Comparison of ENCODE assay signal across 18 cellular contexts in the genomic region with DNA sequence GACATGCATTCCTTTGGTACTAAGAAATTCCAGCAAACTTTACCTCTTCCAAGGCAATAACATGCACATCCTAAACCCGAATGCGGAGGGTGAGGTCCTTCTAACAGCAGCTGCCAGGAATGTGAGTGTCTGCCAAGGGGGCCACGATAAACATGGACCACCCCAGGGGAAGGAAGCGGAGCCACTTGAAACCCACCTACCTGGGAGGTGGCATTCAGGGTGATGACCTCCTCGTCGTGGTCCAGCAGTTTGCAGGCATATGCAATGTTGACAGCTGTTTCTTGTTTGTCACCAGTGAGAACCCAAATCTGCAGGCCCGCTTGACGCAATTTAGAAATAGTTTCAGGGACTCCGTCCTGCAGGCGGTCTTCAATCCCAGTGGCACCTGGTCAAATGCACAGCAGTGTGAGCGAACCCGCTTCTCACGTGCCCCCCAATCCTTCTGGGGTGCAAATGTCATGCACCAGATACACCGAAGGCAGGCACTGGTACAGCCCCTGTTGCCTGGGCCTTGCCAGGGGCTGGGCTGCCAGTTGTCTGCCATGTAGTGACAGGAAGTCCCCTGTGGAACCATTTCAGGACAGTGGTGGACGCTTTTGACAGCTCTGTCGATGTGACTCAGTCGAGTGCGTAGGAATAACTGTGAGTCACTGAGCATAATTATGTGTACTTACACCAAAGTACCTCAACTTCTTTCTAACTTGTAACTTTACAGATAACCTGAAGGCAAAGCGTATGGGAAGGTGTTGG.
DNase-seq lines count a peak whose midpoint lies in the region; ATAC-seq and TF ChIP-seq lines count a peak whose summit lies in the region.
"Had no signal": no experiment of that assay in that cellular context is flagged by ENCODE, and none has a peak within 500 bp of the region (broad histone marks: within the 10 kb centered on the region; RNA-seq: fewer than 3 reads in every experiment).

No MANE protein-coding gene starts in this region.

- WGBS in spleen, 5 donors = 87 to 95% (median 92%) methylated on average over 12 to 19 of the region's 19 CpGs

- H3K4me1 ChIP-seq in SJCRH30 = peaks cover 6% of the 10 kb centered on the region; the same call in 1 of the 2 replicates
- no peaks in the 10 kb centered on the region for H3K4me1 ChIP-seq in spleen
- no peaks in the 10 kb centered on the region for H3K4me1 ChIP-seq in PC-9 (replicated peaks; ENCODE audit: insufficient read depth)
- H3K4me1 ChIP-seq: SJSA1 had no signal

- TF ChIP-seq POLR2A in spleen (IDR thresholded peaks at IDR 0.05) = no peak

- intact Hi-C loops in spleen (cut with DNase I; ENCODE audit: low total_unique reads) = no loop called here
- intact Hi-C loops in PC-9 (cut with micrococcal nuclease; ENCODE audit: unreplicated experiment) = no loop called here

- BruUV-seq in PC-9 (replicated peaks; lab: Mats Ljungman, UMichigan) = no TSS peak

- POLR2A ChIA-PET in PC-9 (lab: Charles Lee; ENCODE audit: unreplicated experiment) = no interaction called here

- H3F3A ChIP-seq in PC-9 (ENCODE audit: insufficient read depth, low read depth) = no peaks in the 10 kb centered on the region

- CTCF ChIA-PET in PC-9 (lab: Charles Lee) = no interaction called here

- no peak overlapping the region for H2AFZ ChIP-seq in PC-9

- no peaks in the 10 kb centered on the region for H3K9me2 ChIP-seq in PC-9 (ENCODE audit: insufficient read depth)

- H3K4me2 ChIP-seq in PC-9 = no peak overlapping the region

- TF ChIP-seq CTCF in spleen (IDR thresholded peaks at IDR 0.05 in 8 of 11, conservative IDR thresholded peaks at IDR 0.05 in 3 of 11) (no peak), PC-9 (conservative IDR thresholded peaks at IDR 0.05) (no peak)

- DNase-seq in HT1080 (ENCODE audit: low read depth) (peak; percentile 30), SJCRH30 (peak; percentile 51 to 53), kidney tubule cell (ENCODE audit: low spot score) (peak; percentile 8), spleen (peak; percentile 61), DMS 273 treated with DMSO at 0.1 percent for 48 hours (lab: John Stamatoyannopoulos, UW) (no peak), PC-9 (no peak)
- DNase-seq: ACHN; C1 segment of cervical spinal cord; CD8-positive, alpha-beta memory T cell; H7; NCI-H1105; NCI-H1694; NCI-H2081 treated with DMSO at 0.1 percent for 48 hours; NCI-H748 treated with DMSO at 0.1 percent for 48 hours; NK-92 treated with Interleukin-12 subunit alpha and Interleukin-12 subunit beta, amount 100 ng/mL, for 24 hours had no signal

- H3K27me3 ChIP-seq in SJCRH30 (no peaks in the 10 kb centered on the region), spleen (replicated peaks in 1 of 7) (no peaks in the 10 kb centered on the region), PC-9 (ENCODE audit: insufficient read depth, low read depth) (peaks cover 26% of the 10 kb centered on the region)
- H3K27me3 ChIP-seq: SJSA1 had no signal

- H3K9me3 ChIP-seq in SJCRH30 (replicated peaks) (0 out of 2 replicates have a peak, but pooled peaks cover 2% of the 10 kb centered on the region), spleen (no peaks in the 10 kb centered on the region), PC-9 (ENCODE audit: insufficient read depth, low read depth) (no peaks in the 10 kb centered on the region)
- H3K9me3 ChIP-seq: SJSA1 had no signal

- no peak for ATAC-seq in HG03354 (IDR thresholded peaks at IDR 0.05; ENCODE audit: poor library complexity, severe bottlenecking, unreplicated experiment)

- no peaks in the 10 kb centered on the region for H3K79me2 ChIP-seq in PC-9 (ENCODE audit: low read depth)

- H3K27ac ChIP-seq in SJCRH30 (no peak overlapping the region; the same call in 1 of the 2 replicates), spleen (no peak overlapping the region), PC-9 (no peak overlapping the region)
- H3K27ac ChIP-seq: RWPE1, SJSA1 had no signal

- no peaks in the 10 kb centered on the region for H4K20me1 ChIP-seq in PC-9 (ENCODE audit: insufficient read depth)

- H3K4me3 ChIP-seq in SJCRH30 = no peak overlapping the region
- H3K4me3 ChIP-seq in spleen = no peak overlapping the region
- H3K4me3 ChIP-seq in PC-9 = no peak overlapping the region
- H3K4me3 ChIP-seq: SJSA1 had no signal

- H3K36me3 ChIP-seq in SJCRH30 = no peaks in the 10 kb centered on the region
- no peaks in the 10 kb centered on the region for H3K36me3 ChIP-seq in spleen
- no peaks in the 10 kb centered on the region for H3K36me3 ChIP-seq in PC-9 (ENCODE audit: low read depth)

Comparison
In these comparisons a context has a peak if more than half of its experiments do, and no peak if none do; other contexts are left out.
1. DNase-seq: peak in HT1080 (single experiment), SJCRH30 (2 of 2), kidney tubule cell (single experiment) and spleen (single experiment); none in DMS 273 treated with DMSO at 0.1 percent for 48 hours (single experiment) and PC-9 (0 of 2).